In genomic region chr20:62766716-62767115, GRCh38 we compare ENCODE assay signal across 20 cellular contexts. TPM values are rescaled to one million over a fixed set of nuclear protein-coding genes. Genes with fewer than 3 reads are reported as not detected.
DNase-seq lines count a peak whose midpoint lies in the region; ATAC-seq, FAIRE-seq and TF ChIP-seq lines count a peak whose summit lies in the region.
"Had no signal": no experiment of that assay in that cellular context is flagged by ENCODE, and none has a peak within 500 bp of the region (broad histone marks: within the 10 kb centered on the region; RNA-seq: fewer than 3 reads in every experiment).

No MANE protein-coding gene starts in this region.

- H3K27ac ChIP-seq in HEK293 (ENCODE audit: extremely low read depth, low read depth, low read length), result no peak overlapping the region
- H3K27ac ChIP-seq in endodermal cell (ENCODE audit: low read depth, low read length), result no peak overlapping the region
- H3K27ac ChIP-seq: ascending aorta had no signal

- H3K36me3 Mint-ChIP-seq in endodermal cell (ENCODE audit: low read depth), result no peaks in the 10 kb centered on the region
- H3K36me3 Mint-ChIP-seq: CD8-positive, alpha-beta T cell had no signal

- POLR2A ChIA-PET in HEK293 (lab: Yijun Ruan, JAX), result no interaction called here

- no peak for FAIRE-seq in bronchial epithelial cell (lab: Jason Lieb, UNC)
- FAIRE-seq: H1, RCC 7860 had no signal

- H3K4me3 ChIP-seq in HEK293 (ENCODE audit: low read depth, low read length), result no peak overlapping the region
- no peak overlapping the region for H3K4me3 ChIP-seq in bronchial epithelial cell (ENCODE audit: low read depth, low read length)
- no peak overlapping the region for H3K4me3 ChIP-seq in endodermal cell (ENCODE audit: low read length)
- H3K4me3 ChIP-seq: ascending aorta had no signal

- no peak for ATAC-seq in GM18517 (IDR thresholded peaks at IDR 0.05; ENCODE audit: unreplicated experiment)
- ATAC-seq: CD8-positive, alpha-beta T cell had no signal

- intact Hi-C loops in posterior vena cava (cut with DNase I), result no loop called here

- no peaks in the 10 kb centered on the region for H3K9me3 Mint-ChIP-seq in endodermal cell
- H3K9me3 Mint-ChIP-seq: activated CD4-positive, alpha-beta memory T cell treated with anti-CD3 and anti-CD28 coated beads, Interleukin-2, amount 10 ng/mL, durations not matched to agents 7 days and 5 days; CD8-positive, alpha-beta T cell; T-helper 2 cell treated with Interferon-gamma antibody and Interleukin-4, amounts not matched to agents 5 μg/mL and 100 μg/mL, for 36 hours had no signal

- peaks cover 12% of the 10 kb centered on the region for H3K27me3 ChIP-seq in bronchial epithelial cell (ENCODE audit: control insufficient read depth, insufficient read depth, low read length)
- H3K27me3 ChIP-seq in endodermal cell (ENCODE audit: control insufficient read depth, insufficient read depth, low read length, poor library complexity, severe bottlenecking), result no peaks in the 10 kb centered on the region
- H3K27me3 ChIP-seq: ascending aorta had no signal

- H3K27me3 Mint-ChIP-seq in endodermal cell (ENCODE audit: insufficient read depth), result no peaks in the 10 kb centered on the region

- CTCF ChIA-PET in HEK293 (lab: Yijun Ruan, JAX), result no interaction called here

- H3K27ac Mint-ChIP-seq in endodermal cell, result no peak overlapping the region
- H3K27ac Mint-ChIP-seq: activated CD4-positive, alpha-beta memory T cell treated with anti-CD3 and anti-CD28 coated beads, Interleukin-2, amount 10 ng/mL, durations not matched to agents 7 days and 5 days; CD8-positive, alpha-beta T cell; T-helper 2 cell treated with Interferon-gamma antibody and Interleukin-4, amounts not matched to agents 5 μg/mL and 100 μg/mL, for 36 hours had no signal

- H3K9me3 ChIP-seq in HEK293 (ENCODE audit: control insufficient read depth, insufficient read depth, low read depth, low read length), result no peaks in the 10 kb centered on the region
- H3K9me3 ChIP-seq in endodermal cell (ENCODE audit: control insufficient read depth, low read length), result no peaks in the 10 kb centered on the region
- H3K9me3 ChIP-seq: ascending aorta had no signal

- H3K4me1 Mint-ChIP-seq in endodermal cell, result no peaks in the 10 kb centered on the region
- H3K4me1 Mint-ChIP-seq: activated CD4-positive, alpha-beta memory T cell treated with anti-CD3 and anti-CD28 coated beads, Interleukin-2, amount 10 ng/mL, durations not matched to agents 7 days and 5 days had no signal

- DNase-seq in COLO668 (lab: John Stamatoyannopoulos, UW; ENCODE audit: unreplicated experiment) (peak; percentile 43), bronchial epithelial cell (ENCODE audit: low read depth) (peak; percentile 20), posterior vena cava (ENCODE audit: low spot score) (peak; percentile 49), endodermal cell (no peak), UCSD-AML1 (lab: John Stamatoyannopoulos, UW; ENCODE audit: unreplicated experiment) (no peak)
- DNase-seq: activated CD4-positive, alpha-beta memory T cell treated with anti-CD3 and anti-CD28 coated beads, Interleukin-2, amount 10 ng/mL, durations not matched to agents 7 days and 5 days; activated effector memory CD4-positive, alpha-beta T cell treated with Interleukin-2 at 50 U/mL for 16 hours; effector CD4-positive, alpha-beta T cell; foreskin fibroblast; stimulated activated CD4-positive, alpha-beta T cell treated with anti-CD3 and anti-CD28 coated beads, Interleukin-4, amount 100 ng/mL, for 4 hours; stimulated activated naive CD4-positive, alpha-beta T cell had no signal

- no peak overlapping the region for H3K9ac ChIP-seq in endodermal cell (ENCODE audit: extremely low read depth, low read length, poor library complexity, severe bottlenecking)

- 88 to 95% methylated on average over 11 to 16 of the region's 16 CpGs for WGBS in endodermal cell (ENCODE audit: insufficient coverage in 1 of 2, insufficient read length in 1 of 2), 2 experiments

- H3K36me3 ChIP-seq in HEK293 (ENCODE audit: control insufficient read depth in 2 of 2, insufficient read depth in 1 of 2, low read length in 2 of 2) (no peaks in the 10 kb centered on the region), bronchial epithelial cell (ENCODE audit: control insufficient read depth, insufficient read depth, low read length) (no peaks in the 10 kb centered on the region), endodermal cell (ENCODE audit: control insufficient read depth, insufficient read depth, low read length) (no peaks in the 10 kb centered on the region)
- H3K36me3 ChIP-seq: ascending aorta had no signal

- no peak overlapping the region for H3K4me3 Mint-ChIP-seq in endodermal cell
- H3K4me3 Mint-ChIP-seq: activated CD4-positive, alpha-beta memory T cell treated with anti-CD3 and anti-CD28 coated beads, Interleukin-2, amount 10 ng/mL, durations not matched to agents 7 days and 5 days; CD8-positive, alpha-beta T cell; T-helper 2 cell treated with Interferon-gamma antibody and Interleukin-4, amounts not matched to agents 5 μg/mL and 100 μg/mL, for 36 hours had no signal

- H3K4me1 ChIP-seq in HEK293 (ENCODE audit: control insufficient read depth, insufficient read depth, low read length) (no peaks in the 10 kb centered on the region), endodermal cell (ENCODE audit: control insufficient read depth, insufficient read depth, low read length) (no peaks in the 10 kb centered on the region)
- H3K4me1 ChIP-seq: ascending aorta had no signal

- TF ChIP-seq CTCF in HEK293 (tag by site-specific recombination; IDR thresholded peaks at IDR 0.05), result no peak
- TF ChIP-seq CTCF in bronchial epithelial cell (IDR thresholded peaks at IDR 0.05; ENCODE audit: insufficient read depth, low read length, severe bottlenecking), result no peak
- no peak for TF ChIP-seq CTCF in endodermal cell (conservative IDR thresholded peaks at IDR 0.05)

TF ChIP-seq in HEK293, 187 proteins besides CTCF, POLR2A, EP300 and RAD21:
- TF ChIP-seq BCL6B (tag by site-specific recombination; IDR thresholded peaks at IDR 0.05), result peak; percentile 88
- peak; percentile 71 for TF ChIP-seq ZIC2 (tag by site-specific recombination; IDR thresholded peaks at IDR 0.05)
- peak; percentile 72 for TF ChIP-seq PRDM10 (tag by site-specific recombination; IDR thresholded peaks at IDR 0.05)
- TF ChIP-seq ZNF530 (tag by site-specific recombination; IDR thresholded peaks at IDR 0.05; ENCODE audit: low read depth), result no peak
- TF ChIP-seq ZBTB48 (tag by site-specific recombination; IDR thresholded peaks at IDR 0.05), result peak; percentile 42; the same call in 1 of the 2 replicates
- TF ChIP-seq EGR2 (tag by site-specific recombination; IDR thresholded peaks at IDR 0.05; ENCODE audit: low read depth), result peak; percentile 61

RNA-seq across cellular contexts. Expression of gene MRGBP, which starts 29.6 kb away (rescaled TPM):
- 20.6 and 22.9 TPM in 2 replicates for total RNA-seq in bronchial epithelial cell
- total RNA-seq in posterior vena cava, result 1 to 10 TPM; 5.0 to 8.0 TPM
- 10 to 100 TPM; 14.3 to 18.7 TPM for total RNA-seq in endodermal cell
- 18.3 TPM for polyA plus RNA-seq in endodermal cell (2013, experiment 1 of 2)
- polyA plus RNA-seq in endodermal cell (2013, experiment 2 of 2), result 18.5 TPM

RNA-seq across cellular contexts. Expression of gene OGFR, which starts 37.9 kb away (rescaled TPM):
- total RNA-seq in bronchial epithelial cell (16.1 and 17.8 TPM in 2 replicates), posterior vena cava (10 to 100 TPM; 27.7 to 29.4 TPM), endodermal cell (10 to 100 TPM; 28.1 to 28.5 TPM)
- 23.9 TPM for polyA plus RNA-seq in endodermal cell (2013, experiment 1 of 2)
- 19.5 TPM for polyA plus RNA-seq in endodermal cell (2013, experiment 2 of 2)

RNA-seq across cellular contexts. Expression of gene COL9A3, which starts 50.1 kb away (rescaled TPM):
- total RNA-seq in bronchial epithelial cell (not detected in 2 replicates), posterior vena cava (1 to 10 TPM; 1.0 to 1.9 TPM), endodermal cell (100 to 1,000 TPM in 1 of 2 donors, 10 to 100 TPM in 1; 48.9 to 133 TPM)
- 71.6 TPM for polyA plus RNA-seq in endodermal cell (2013, experiment 1 of 2)
- 66.6 TPM for polyA plus RNA-seq in endodermal cell (2013, experiment 2 of 2)
- total RNA-seq: activated CD4-positive, alpha-beta memory T cell treated with anti-CD3 and anti-CD28 coated beads, Interleukin-2, amount 10 ng/mL, durations not matched to agents 7 days and 5 days; CD8-positive, alpha-beta T cell; LHCN-M2; mononuclear cell had no signal

RNA-seq across cellular contexts. Expression of gene NTSR1, which starts 58.1 kb away (rescaled TPM):
- total RNA-seq in bronchial epithelial cell (not detected in 2 replicates), posterior vena cava (under 1 TPM in 1 of 2 donors, not detected in 1; 0.14 TPM), endodermal cell (under 1 TPM; 0.11 to 0.62 TPM)
- 2.0 TPM for polyA plus RNA-seq in endodermal cell (2013, experiment 1 of 2)
- polyA plus RNA-seq in endodermal cell (2013, experiment 2 of 2), result 1.4 TPM
- total RNA-seq: activated CD4-positive, alpha-beta memory T cell treated with anti-CD3 and anti-CD28 coated beads, Interleukin-2, amount 10 ng/mL, durations not matched to agents 7 days and 5 days; ascending aorta; CD8-positive, alpha-beta T cell had no signal

Comparison
In these comparisons a context has a peak if more than half of its experiments do, and no peak if none do; other contexts are left out.
1. DNase-seq: peak in COLO668 (single experiment), bronchial epithelial cell (single experiment) and posterior vena cava (single experiment); none in endodermal cell (single experiment) and UCSD-AML1 (single experiment).
2. RNA of gene COL9A3, which starts 50.1 kb away (total RNA-seq): 48.9 to 133 TPM in endodermal cell; 1.0 to 1.9 TPM in posterior vena cava and not detected in bronchial epithelial cell; every median in the first group is over 10 times any median in the second.